1 cellular context compared by ENCODE assay signal in genomic region chr11:44113018-44113417, GRCh38.
TF ChIP-seq lines count a peak whose summit lies in the region.

No MANE protein-coding gene starts in this region.

TF ChIP-seq in GM12878, 131 proteins besides CTCF, POLR2A, EP300 and RAD21:
- TF ChIP-seq MLLT1 (IDR thresholded peaks at IDR 0.05) (no peak), JUNB (IDR thresholded peaks at IDR 0.05) (peak; percentile 9; the same call in 1 of the 2 replicates), ASH2L (IDR thresholded peaks at IDR 0.05; ENCODE audit: borderline replicate concordance, low read depth) (no peak), ZNF274 (IDR thresholded peaks at IDR 0.05; ENCODE audit: insufficient read depth, insufficient read length) (no peak), CHD1 (IDR thresholded peaks at IDR 0.05; ENCODE audit: low read depth, low read length) (no peak), PML (IDR thresholded peaks at IDR 0.05; ENCODE audit: low read length) (no peak), STAT1 (conservative IDR thresholded peaks at IDR 0.05) (no peak), RCOR1 (conservative IDR thresholded peaks at IDR 0.05; ENCODE audit: low read depth, low read length) (no peak), HCFC1 (IDR thresholded peaks at IDR 0.05; ENCODE audit: low read length) (no peak), DPF2 (IDR thresholded peaks at IDR 0.05) (no peak), ZBED1 (IDR thresholded peaks at IDR 0.05; ENCODE audit: borderline replicate concordance) (no peak), NR2C2 (IDR thresholded peaks at IDR 0.05; ENCODE audit: borderline replicate concordance, control insufficient read depth, insufficient read length, low read depth) (no peak), TAF1 (IDR thresholded peaks at IDR 0.05; ENCODE audit: borderline replicate concordance, low read depth, low read length) (no peak), NFIC (IDR thresholded peaks at IDR 0.05; ENCODE audit: low read depth, low read length) (peak; percentile 26; the same call in 1 of the 2 replicates), ZNF217 (IDR thresholded peaks at IDR 0.05) (no peak), CBX3 (IDR thresholded peaks at IDR 0.05; ENCODE audit: borderline replicate concordance, low read depth) (no peak), BCL11A (IDR thresholded peaks at IDR 0.05; ENCODE audit: low read depth, low read length) (no peak), EGR1 (IDR thresholded peaks at IDR 0.05; ENCODE audit: borderline replicate concordance in 1 of 2, low read depth in 2 of 2, low read length in 2 of 2) (no peak), STAT3 (IDR thresholded peaks at IDR 0.05; ENCODE audit: low read depth, low read length) (no peak), ATF7 (IDR thresholded peaks at IDR 0.05; ENCODE audit: low read depth) (no peak), RUNX3 (IDR thresholded peaks at IDR 0.05; ENCODE audit: low read length) (peak; percentile 64; the same call in 1 of the 2 replicates), MTA2 (IDR thresholded peaks at IDR 0.05; ENCODE audit: low read depth) (0 out of 2 replicates have a peak, but pooled peaks have one; percentile 30), CREM (IDR thresholded peaks at IDR 0.05; ENCODE audit: low read depth) (0 out of 2 replicates have a peak, but pooled peaks have one; percentile 14), ZNF24 (IDR thresholded peaks at IDR 0.05) (no peak), SREBF2 (IDR thresholded peaks at IDR 0.05; ENCODE audit: low read length) (no peak), TCF3 (IDR thresholded peaks at IDR 0.05; ENCODE audit: borderline replicate concordance, insufficient read depth, low read depth, low read length) (no peak), SIX5 (IDR thresholded peaks at IDR 0.05; ENCODE audit: low read depth, low read length, severe bottlenecking) (no peak), ETV6 (conservative IDR thresholded peaks at IDR 0.05 in 1 of 2, IDR thresholded peaks at IDR 0.05 in 1 of 2; ENCODE audit: borderline replicate concordance in 1 of 2, low read depth in 1 of 2) (no peak), POU2F2 (IDR thresholded peaks at IDR 0.05; ENCODE audit: borderline replicate concordance, low read depth, low read length) (no peak), CBX5 (IDR thresholded peaks at IDR 0.05; ENCODE audit: low read depth) (no peak), ZBTB33 (IDR thresholded peaks at IDR 0.05) (no peak)
- TF ChIP-seq, protein P1, sequence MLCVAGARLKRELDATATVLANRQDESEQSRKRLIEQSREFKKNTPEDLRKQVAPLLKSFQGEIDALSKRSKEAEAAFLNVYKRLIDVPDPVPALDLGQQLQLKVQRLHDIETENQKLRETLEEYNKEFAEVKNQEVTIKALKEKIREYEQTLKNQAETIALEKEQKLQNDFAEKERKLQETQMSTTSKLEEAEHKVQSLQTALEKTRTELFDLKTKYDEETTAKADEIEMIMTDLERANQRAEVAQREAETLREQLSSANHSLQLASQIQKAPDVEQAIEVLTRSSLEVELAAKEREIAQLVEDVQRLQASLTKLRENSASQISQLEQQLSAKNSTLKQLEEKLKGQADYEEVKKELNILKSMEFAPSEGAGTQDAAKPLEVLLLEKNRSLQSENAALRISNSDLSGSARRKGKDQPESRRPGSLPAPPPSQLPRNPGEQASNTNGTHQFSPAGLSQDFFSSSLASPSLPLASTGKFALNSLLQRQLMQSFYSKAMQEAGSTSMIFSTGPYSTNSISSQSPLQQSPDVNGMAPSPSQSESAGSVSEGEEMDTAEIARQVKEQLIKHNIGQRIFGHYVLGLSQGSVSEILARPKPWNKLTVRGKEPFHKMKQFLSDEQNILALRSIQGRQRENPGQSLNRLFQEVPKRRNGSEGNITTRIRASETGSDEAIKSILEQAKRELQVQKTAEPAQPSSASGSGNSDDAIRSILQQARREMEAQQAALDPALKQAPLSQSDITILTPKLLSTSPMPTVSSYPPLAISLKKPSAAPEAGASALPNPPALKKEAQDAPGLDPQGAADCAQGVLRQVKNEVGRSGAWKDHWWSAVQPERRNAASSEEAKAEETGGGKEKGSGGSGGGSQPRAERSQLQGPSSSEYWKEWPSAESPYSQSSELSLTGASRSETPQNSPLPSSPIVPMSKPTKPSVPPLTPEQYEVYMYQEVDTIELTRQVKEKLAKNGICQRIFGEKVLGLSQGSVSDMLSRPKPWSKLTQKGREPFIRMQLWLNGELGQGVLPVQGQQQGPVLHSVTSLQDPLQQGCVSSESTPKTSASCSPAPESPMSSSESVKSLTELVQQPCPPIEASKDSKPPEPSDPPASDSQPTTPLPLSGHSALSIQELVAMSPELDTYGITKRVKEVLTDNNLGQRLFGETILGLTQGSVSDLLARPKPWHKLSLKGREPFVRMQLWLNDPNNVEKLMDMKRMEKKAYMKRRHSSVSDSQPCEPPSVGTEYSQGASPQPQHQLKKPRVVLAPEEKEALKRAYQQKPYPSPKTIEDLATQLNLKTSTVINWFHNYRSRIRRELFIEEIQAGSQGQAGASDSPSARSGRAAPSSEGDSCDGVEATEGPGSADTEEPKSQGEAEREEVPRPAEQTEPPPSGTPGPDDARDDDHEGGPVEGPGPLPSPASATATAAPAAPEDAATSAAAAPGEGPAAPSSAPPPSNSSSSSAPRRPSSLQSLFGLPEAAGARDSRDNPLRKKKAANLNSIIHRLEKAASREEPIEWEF (IDR thresholded peaks at IDR 0.05; ENCODE audit: insufficient replicate concordance, low read depth, low read length): no peak
- TF ChIP-seq, protein P2, sequence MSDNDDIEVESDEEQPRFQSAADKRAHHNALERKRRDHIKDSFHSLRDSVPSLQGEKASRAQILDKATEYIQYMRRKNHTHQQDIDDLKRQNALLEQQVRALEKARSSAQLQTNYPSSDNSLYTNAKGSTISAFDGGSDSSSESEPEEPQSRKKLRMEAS (IDR thresholded peaks at IDR 0.05; ENCODE audit: low read depth, low read length): no peak
